Comparison of ENCODE assay signal across 18 cellular contexts in the genomic region with DNA sequence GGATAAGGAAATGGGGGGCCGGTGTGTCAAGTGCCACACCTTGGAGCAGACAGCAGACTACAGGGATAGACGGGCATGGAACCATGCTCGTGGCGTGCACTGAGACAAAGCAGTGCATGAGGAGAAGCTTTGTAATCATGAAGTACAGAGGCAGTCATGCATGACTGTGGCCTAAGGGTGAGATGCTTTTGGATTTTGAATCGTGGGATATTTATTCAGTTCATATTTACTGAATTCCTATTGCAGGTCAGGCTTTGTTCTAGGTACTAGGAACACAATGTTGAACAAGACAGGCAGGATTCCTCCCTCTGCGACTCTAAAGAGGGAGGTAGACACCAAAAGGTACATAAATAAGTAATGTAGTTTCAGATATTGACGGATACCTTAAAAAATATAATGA.
"Had no signal": no experiment of that assay in that cellular context is flagged by ENCODE, and none has a peak within 500 bp of the region (broad histone marks: within the 10 kb centered on the region; RNA-seq: fewer than 3 reads in every experiment).

No MANE protein-coding gene starts in this region.

- H3K27ac Mint-ChIP-seq: activated CD4-positive, alpha-beta memory T cell treated with anti-CD3 and anti-CD28 coated beads for 36 hours; activated CD4-positive, alpha-beta T cell treated with anti-CD3 and anti-CD28 coated beads for 36 hours; activated naive CD8-positive, alpha-beta T cell; activated T-helper 1 cell treated with anti-CD3 and anti-CD28 coated beads, Interleukin-12 subunit alpha, Interleukin-12 subunit beta, Interleukin-2, Interleukin-4 antibody, amounts not matched to agents 30 ng/mL and 10 ng/mL and 1 ng/mL, durations not matched to agents 14 hours and 24 hours and 36 hours; WTC11 had no signal

- H3K4me1 ChIP-seq: left ventricle myocardium inferior, uterus had no signal

- H3K27me3 ChIP-seq: thyroid gland, uterus had no signal

- DNase-seq: activated CD4-positive, alpha-beta memory T cell treated with anti-CD3 and anti-CD28 coated beads for 36 hours; activated CD4-positive, alpha-beta T cell treated with anti-CD3 and anti-CD28 coated beads for 36 hours; activated T-cell treated with anti-CD3 and anti-CD28 coated beads for 4 hours; amygdala; dermis blood vessel endothelial cell; effector memory CD4-positive, alpha-beta T cell; foreskin fibroblast; kidney; left ventricle myocardium inferior; occipital lobe; posterior cingulate gyrus; stimulated activated CD8-positive, alpha-beta memory T cell treated with anti-CD3 and anti-CD28 coated beads, Interleukin-4, amount 100 ng/mL, for 48 hours; stimulated activated naive CD4-positive, alpha-beta T cell; thyroid gland; uterus had no signal

- H3K9me3 Mint-ChIP-seq: activated CD4-positive, alpha-beta memory T cell treated with anti-CD3 and anti-CD28 coated beads for 36 hours; activated T-helper 1 cell treated with anti-CD3 and anti-CD28 coated beads, Interleukin-12 subunit alpha, Interleukin-12 subunit beta, Interleukin-2, Interleukin-4 antibody, amounts not matched to agents 30 ng/mL and 10 ng/mL and 1 ng/mL, durations not matched to agents 14 hours and 24 hours and 36 hours; WTC11 had no signal

- H3K4me3 ChIP-seq: left ventricle myocardium inferior, thyroid gland, uterus had no signal

- H3K4me3 Mint-ChIP-seq: activated CD4-positive, alpha-beta memory T cell treated with anti-CD3 and anti-CD28 coated beads for 36 hours; activated CD4-positive, alpha-beta T cell treated with anti-CD3 and anti-CD28 coated beads for 36 hours; activated naive CD8-positive, alpha-beta T cell; activated T-helper 1 cell treated with anti-CD3 and anti-CD28 coated beads, Interleukin-12 subunit alpha, Interleukin-12 subunit beta, Interleukin-2, Interleukin-4 antibody, amounts not matched to agents 30 ng/mL and 10 ng/mL and 1 ng/mL, durations not matched to agents 14 hours and 24 hours and 36 hours; WTC11 had no signal

- H3K27ac ChIP-seq: left ventricle myocardium inferior, uterus had no signal

- H3K9me3 ChIP-seq: left ventricle myocardium inferior, thyroid gland, uterus had no signal

- H3K36me3 ChIP-seq: left ventricle myocardium inferior, thyroid gland, uterus had no signal

- ATAC-seq: activated CD4-positive, alpha-beta T cell treated with anti-CD3 and anti-CD28 coated beads for 36 hours; WTC11 had no signal

- H3K36me3 Mint-ChIP-seq: activated CD4-positive, alpha-beta memory T cell treated with anti-CD3 and anti-CD28 coated beads for 36 hours; activated naive CD8-positive, alpha-beta T cell; WTC11 had no signal

- H3K27me3 Mint-ChIP-seq: activated CD4-positive, alpha-beta T cell treated with anti-CD3 and anti-CD28 coated beads for 36 hours; activated naive CD8-positive, alpha-beta T cell had no signal
